ENCODE assay signal across 24 cellular contexts in the genomic region with DNA sequence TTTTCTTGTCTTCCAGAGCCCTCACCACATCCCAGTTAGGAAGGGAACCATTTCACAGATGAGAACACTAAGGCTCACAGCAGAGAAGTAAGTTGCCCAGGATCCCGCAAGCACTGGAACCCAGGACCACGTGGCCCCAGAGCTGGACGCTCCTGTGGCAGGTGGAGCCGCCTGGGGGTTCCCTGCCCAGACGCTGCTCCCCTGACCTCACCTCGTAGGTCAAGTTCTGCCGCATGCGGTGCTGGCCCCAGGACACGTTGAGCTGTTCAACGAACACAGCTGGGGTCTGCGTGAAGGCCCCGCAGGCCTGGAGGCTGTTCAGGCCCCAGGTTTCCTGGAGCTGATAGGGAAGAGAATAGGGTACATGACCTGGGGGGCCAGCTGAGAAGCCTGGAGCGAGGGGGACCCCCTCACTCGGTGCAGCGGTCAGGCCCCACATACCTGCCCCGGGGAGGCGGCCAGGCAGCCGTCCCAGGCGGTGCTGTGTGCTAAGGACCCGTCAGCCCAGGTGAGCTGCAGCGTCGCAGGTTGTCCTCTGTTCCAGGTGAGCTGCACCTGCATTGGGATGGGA. TPM values are rescaled to one million over a fixed set of nuclear protein-coding genes. Genes with fewer than 3 reads are reported as not detected.
"Had no signal": no experiment of that assay in that cellular context is flagged by ENCODE, and none has a peak within 500 bp of the region (broad histone marks: within the 10 kb centered on the region; RNA-seq: fewer than 3 reads in every experiment).

No MANE protein-coding gene starts in this region.

- DNase-seq: activated CD4-positive, alpha-beta T cell treated with anti-CD3 and anti-CD28 coated beads for 48 hours; activated CD4-positive, alpha-beta T cell treated with anti-CD3 and anti-CD28 coated beads, Interleukin-2, amount 50 U/mL, for 48 hours; activated CD4-positive, CD25-positive, alpha-beta regulatory T cell; activated CD8-positive, alpha-beta memory T cell treated with anti-CD3 and anti-CD28 coated beads for 24 hours; activated effector memory CD4-positive, alpha-beta T cell treated with anti-CD3 and anti-CD28 coated beads, Interleukin-2, amount 50 U/mL, for 16 hours; activated naive CD4-positive, alpha-beta T cell treated with anti-CD3 and anti-CD28 coated beads for 36 hours; activated naive CD8-positive, alpha-beta T cell treated with anti-CD3 and anti-CD28 coated beads, Interleukin-2, amount 10 ng/mL, durations not matched to agents 7 days and 5 days; cortex of kidney; foreskin keratinocyte; retina; stimulated activated CD4-positive, alpha-beta T cell treated with anti-CD3 and anti-CD28 coated beads, Interleukin-15, amount 100 ng/mL, for 24 hours; stimulated activated CD4-positive, alpha-beta T cell treated with anti-CD3 and anti-CD28 coated beads, Interleukin-2, amount 100 ng/mL, for 24 hours; stimulated activated naive B cell treated with anti-CD40 and anti-IgM and Interleukin-4, amounts not matched to agents 10 μg/mL and 1 μg/mL and 100 μg/mL, for 72 hours had no signal

- H3K4me2 ChIP-seq: smooth muscle cell had no signal

- H3K9me3 ChIP-seq: ascending aorta, esophagus muscularis mucosa, prostate gland, suprapubic skin, tibial artery had no signal

- H3K9me3 Mint-ChIP-seq: activated naive CD4-positive, alpha-beta T cell treated with anti-CD3 and anti-CD28 coated beads for 36 hours; activated naive CD8-positive, alpha-beta T cell treated with anti-CD3 and anti-CD28 coated beads, Interleukin-2, amount 10 ng/mL, durations not matched to agents 7 days and 5 days; activated T-helper 1 cell treated with anti-CD3 and anti-CD28 coated beads, Interleukin-12 subunit alpha, Interleukin-12 subunit beta, Interleukin-2, Interleukin-4 antibody, amounts not matched to agents 30 ng/mL and 10 ng/mL and 1 ng/mL, durations not matched to agents 14 hours and 24 hours and 36 hours; memory B cell; naive thymus-derived CD8-positive, alpha-beta T cell; stimulated activated naive B cell treated with anti-CD40 and anti-IgM and Interleukin-4, amounts not matched to agents 10 μg/mL and 1 μg/mL and 100 μg/mL, for 72 hours had no signal

- H3K4me3 Mint-ChIP-seq: activated naive CD4-positive, alpha-beta T cell treated with anti-CD3 and anti-CD28 coated beads for 36 hours; activated naive CD8-positive, alpha-beta T cell treated with anti-CD3 and anti-CD28 coated beads, Interleukin-2, amount 10 ng/mL, durations not matched to agents 7 days and 5 days; activated T-helper 1 cell treated with anti-CD3 and anti-CD28 coated beads, Interleukin-12 subunit alpha, Interleukin-12 subunit beta, Interleukin-2, Interleukin-4 antibody, amounts not matched to agents 30 ng/mL and 10 ng/mL and 1 ng/mL, durations not matched to agents 14 hours and 24 hours and 36 hours; brain; memory B cell; naive thymus-derived CD8-positive, alpha-beta T cell; stimulated activated naive B cell treated with anti-CD40 and anti-IgM and Interleukin-4, amounts not matched to agents 10 μg/mL and 1 μg/mL and 100 μg/mL, for 72 hours had no signal

- H3K36me3 Mint-ChIP-seq: activated naive CD8-positive, alpha-beta T cell treated with anti-CD3 and anti-CD28 coated beads, Interleukin-2, amount 10 ng/mL, durations not matched to agents 7 days and 5 days; brain; memory B cell; naive thymus-derived CD8-positive, alpha-beta T cell had no signal

- H3K27ac Mint-ChIP-seq: activated naive CD4-positive, alpha-beta T cell treated with anti-CD3 and anti-CD28 coated beads for 36 hours; activated naive CD8-positive, alpha-beta T cell treated with anti-CD3 and anti-CD28 coated beads, Interleukin-2, amount 10 ng/mL, durations not matched to agents 7 days and 5 days; activated T-helper 1 cell treated with anti-CD3 and anti-CD28 coated beads, Interleukin-12 subunit alpha, Interleukin-12 subunit beta, Interleukin-2, Interleukin-4 antibody, amounts not matched to agents 30 ng/mL and 10 ng/mL and 1 ng/mL, durations not matched to agents 14 hours and 24 hours and 36 hours; brain; memory B cell had no signal

- H3K27me3 Mint-ChIP-seq: naive thymus-derived CD8-positive, alpha-beta T cell had no signal

- H3K4me3 ChIP-seq: ascending aorta, cardiac muscle cell, esophagus muscularis mucosa, prostate gland, smooth muscle cell, suprapubic skin, tibial artery had no signal

- H3K4me1 ChIP-seq: foreskin keratinocyte, prostate gland had no signal

- H3K27ac ChIP-seq: ascending aorta, cardiac muscle cell, esophagus muscularis mucosa, foreskin keratinocyte, prostate gland, suprapubic skin, tibial artery had no signal

- H3K27me3 ChIP-seq: ascending aorta, cardiac muscle cell, esophagus muscularis mucosa, suprapubic skin, tibial artery had no signal

- H3K36me3 ChIP-seq: ascending aorta, cardiac muscle cell, esophagus muscularis mucosa, prostate gland, suprapubic skin, tibial artery had no signal

- ATAC-seq: foreskin keratinocyte; naive thymus-derived CD8-positive, alpha-beta T cell; stimulated activated naive B cell treated with anti-CD40 and anti-IgM and Interleukin-4, amounts not matched to agents 10 μg/mL and 1 μg/mL and 100 μg/mL, for 72 hours had no signal

RNA-seq across cellular contexts. Expression of gene RMI2, which starts 54.1 kb away (rescaled TPM):
- total RNA-seq: ascending aorta had no signal
